In the genomic region with DNA sequence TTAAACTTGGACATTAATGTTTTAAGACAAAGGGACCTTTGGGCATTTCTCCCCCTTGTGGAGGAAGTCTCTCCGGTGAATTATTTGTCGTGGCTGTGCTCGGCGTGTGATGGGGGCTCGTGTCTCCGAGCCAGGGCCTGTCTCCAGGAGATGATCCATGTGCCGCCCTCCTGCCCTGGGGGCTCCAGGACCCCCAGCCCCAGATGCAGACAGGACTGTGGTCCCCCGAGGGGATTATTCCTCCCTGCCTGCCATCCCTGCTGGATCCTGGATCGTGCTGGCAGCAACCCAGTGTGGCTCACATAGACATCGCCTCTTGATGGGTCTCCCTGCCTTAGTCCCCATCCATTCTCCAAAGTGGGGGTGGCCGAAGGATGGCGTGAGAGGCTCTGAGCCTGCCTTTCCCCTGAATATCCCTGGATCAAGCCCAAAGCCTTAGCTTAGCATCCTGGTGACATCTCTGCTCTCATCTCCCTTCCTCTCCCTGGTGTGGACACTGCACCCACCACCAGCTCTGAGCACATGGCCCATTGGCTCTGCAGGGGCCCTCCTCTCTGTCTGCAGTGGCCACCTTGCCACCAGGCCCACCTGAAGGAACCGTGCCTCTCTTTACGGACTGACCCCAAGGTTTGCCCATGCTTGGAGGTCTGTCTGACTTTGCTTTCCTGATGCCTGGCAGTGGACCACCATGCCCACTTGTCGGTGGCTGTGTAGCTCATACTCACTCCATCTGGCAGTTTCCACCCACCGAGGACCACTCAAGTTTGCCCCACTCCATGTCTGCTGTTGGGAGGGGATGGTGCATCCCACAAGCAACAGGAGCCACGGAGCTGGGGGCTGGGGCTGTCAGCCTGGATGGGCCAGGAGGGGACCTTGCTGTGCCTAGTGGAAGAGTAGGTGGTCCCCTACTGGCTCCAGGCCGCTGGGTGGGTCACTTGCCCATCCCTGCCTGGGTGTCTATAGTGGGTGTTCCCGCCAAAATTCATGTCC, we compare ENCODE assay signal across 14 cellular contexts. TPM values are rescaled to one million over a fixed set of nuclear protein-coding genes. Genes with fewer than 3 reads are reported as not detected.
DNase-seq lines count a peak whose midpoint lies in the region; ATAC-seq and TF ChIP-seq lines count a peak whose summit lies in the region.
"Had no signal": no experiment of that assay in that cellular context is flagged by ENCODE, and none has a peak within 500 bp of the region (broad histone marks: within the 10 kb centered on the region; RNA-seq: fewer than 3 reads in every experiment).

No MANE protein-coding gene starts in this region.

- peaks cover 18% of the 10 kb centered on the region for H3K27me3 Mint-ChIP-seq in brain

- peaks cover 6% of the 10 kb centered on the region for H3K4me1 ChIP-seq in A673 (ENCODE audit: insufficient read depth, low read length, poor library complexity, severe bottlenecking)
- H3K4me1 ChIP-seq in OCI-LY7 (ENCODE audit: insufficient read depth, low read length, poor library complexity, severe bottlenecking) = no peaks in the 10 kb centered on the region
- H3K4me1 ChIP-seq: SJCRH30 had no signal

- H3K9me3 ChIP-seq in A673 (ENCODE audit: low read depth, low read length, poor library complexity, severe bottlenecking) = peaks cover 8% of the 10 kb centered on the region
- H3K9me3 ChIP-seq in OCI-LY7 (ENCODE audit: low read length) = no peaks in the 10 kb centered on the region
- H3K9me3 ChIP-seq: SJCRH30 had no signal

- no peaks in the 10 kb centered on the region for H3K36me3 Mint-ChIP-seq in brain

- no peak overlapping the region for H2AFZ ChIP-seq in OCI-LY7 (ENCODE audit: low read length)

- POLR2A ChIA-PET in A673 (lab: Charles Lee; ENCODE audit: low non-redundant PET) (no interaction called here), OCI-LY7 (lab: Charles Lee) (no interaction called here)

- H3K79me2 ChIP-seq in OCI-LY7 (ENCODE audit: insufficient read depth, low read depth, low read length) = no peaks in the 10 kb centered on the region

- H3K4me3 ChIP-seq in A673 (ENCODE audit: low read depth, low read length, poor library complexity, severe bottlenecking) (no peak overlapping the region), OCI-LY7 (ENCODE audit: low read depth, low read length, poor library complexity, severe bottlenecking) (no peak overlapping the region)
- H3K4me3 ChIP-seq: SJCRH30 had no signal

- H3K27ac ChIP-seq in A673 (ENCODE audit: low read depth, low read length, poor library complexity, severe bottlenecking) = no peak overlapping the region
- no peak overlapping the region for H3K27ac ChIP-seq in OCI-LY7 (ENCODE audit: low read depth, low read length, poor library complexity, severe bottlenecking)
- H3K27ac ChIP-seq: epithelial cell of prostate, SJCRH30 had no signal

- no peaks in the 10 kb centered on the region for H4K20me1 ChIP-seq in OCI-LY7 (ENCODE audit: insufficient read depth, low read length)

- CTCF ChIA-PET in A673 (lab: Charles Lee) = interaction anchor here (0.6 kb wide), 1 partner anchor 111 kb away, joined by 3 read pairs; no protein-coding TSS in a partner anchor
- CTCF ChIA-PET in OCI-LY7 (lab: Charles Lee; ENCODE audit: unreplicated experiment) = no interaction called here

- no peaks in the 10 kb centered on the region for H3K9me2 ChIP-seq in OCI-LY7 (ENCODE audit: insufficient read depth, low read length)

- H3K27ac Mint-ChIP-seq in brain = peak overlapping the region; percentile 11 to 46 (median 35)

- no peaks in the 10 kb centered on the region for H3K27me3 ChIP-seq in A673 (replicated peaks; ENCODE audit: insufficient read depth, low read depth, low read length, poor library complexity)
- H3K27me3 ChIP-seq: SJCRH30 had no signal

- no peak for ATAC-seq in left lobe of liver

- TF ChIP-seq CTCF in A673 (conservative IDR thresholded peaks at IDR 0.05; ENCODE audit: low read depth, low read length) (peak; percentile 50), GM12874 (IDR thresholded peaks at IDR 0.05; ENCODE audit: insufficient read depth, low read depth, low read length) (0 out of 2 replicates have a peak, but pooled peaks have one; percentile 10), brain (conservative IDR thresholded peaks at IDR 0.05) (peak; percentile 40 to 55), OCI-LY7 (conservative IDR thresholded peaks at IDR 0.05; ENCODE audit: low read length) (no peak)

- intact Hi-C loops in A673 (cut with micrococcal nuclease; ENCODE audit: unreplicated experiment) (no loop called here), OCI-LY7 (cut with micrococcal nuclease; ENCODE audit: unreplicated experiment) (no loop called here)

- DNase-seq in A673 (ENCODE audit: low spot score) (no peak), left lobe of liver (ENCODE audit: low spot score) (peak; percentile 37), NCI-H526 (lab: John Stamatoyannopoulos, UW) (no peak), OCI-LY7 (ENCODE audit: low spot score) (no peak), GF-D8 (lab: John Stamatoyannopoulos, UW) (no peak), LoVo (ENCODE audit: low spot score) (no peak)
- DNase-seq: activated CD4-positive, alpha-beta T cell treated with anti-CD3 and anti-CD28 coated beads, Interleukin-2, amount 50 U/mL, for 1 hour; COR-L47; NCI-H510A; SJCRH30 had no signal

- H3K36me3 ChIP-seq in A673 (ENCODE audit: insufficient read depth, low read length, poor library complexity, severe bottlenecking) = no peaks in the 10 kb centered on the region
- no peaks in the 10 kb centered on the region for H3K36me3 ChIP-seq in OCI-LY7 (ENCODE audit: insufficient read depth, low read length)
- H3K36me3 ChIP-seq: SJCRH30 had no signal

- peaks cover 27% of the 10 kb centered on the region for H3K4me1 Mint-ChIP-seq in brain

- H3K4me2 ChIP-seq in OCI-LY7 (ENCODE audit: low read length) = no peak overlapping the region

- no peak overlapping the region for H3K4me3 Mint-ChIP-seq in brain

- BruUV-seq in A673 (replicated peaks; lab: Mats Ljungman, UMichigan) (no TSS peak), OCI-LY7 (replicated peaks; lab: Mats Ljungman, UMichigan) (no TSS peak)

- H3K9me3 Mint-ChIP-seq in brain = peaks cover 0 to 10% (median 5%) of the 10 kb centered on the region in 5 experiments

RNA-seq across cellular contexts. Expression of a gene that starts 56.7 kb away (rescaled TPM):
- total RNA-seq in A673 (2021) = 0.59 and 0.88 TPM in 2 replicates
- not detected for polyA plus RNA-seq in brain (ENCODE audit: insufficient read depth, low read depth, low replicate concordance)
- total RNA-seq in left lobe of liver = not detected
- total RNA-seq in OCI-LY7 (2014; rRNA removed; shearing (Covaris generic)) = 0.33 and 0.63 TPM in 2 replicates
- 0.11 and 0.77 TPM in 2 replicates for total RNA-seq in OCI-LY7 (2022)
- total RNA-seq: LHCN-M2 had no signal
